Comparison of ENCODE assay signal across 1 cellular context in the genomic region with DNA sequence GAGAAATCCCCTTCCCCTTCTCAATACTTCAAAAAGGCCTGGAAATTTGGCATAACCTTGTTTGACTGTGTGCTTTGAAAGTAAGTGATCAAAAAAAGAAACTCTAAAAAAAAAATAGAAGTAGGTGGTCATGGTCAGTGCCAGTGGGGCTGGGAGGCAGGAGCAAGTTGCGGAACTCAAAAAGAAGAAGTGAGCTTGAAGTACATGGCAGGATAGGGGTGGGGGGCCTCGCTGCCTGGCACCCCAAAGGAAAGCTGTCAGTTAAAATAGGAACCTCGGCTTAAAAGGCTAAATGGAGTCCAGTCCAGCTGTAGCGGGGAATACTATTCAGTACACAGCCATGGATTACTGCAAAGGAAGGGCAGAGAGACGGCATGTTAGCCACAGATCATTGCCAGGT.
TF ChIP-seq lines count a peak whose summit lies in the region.

No MANE protein-coding gene starts in this region.

TF ChIP-seq in HepG2, 621 proteins besides CTCF, POLR2A, EP300 and RAD21:
- TF ChIP-seq, protein P1, sequence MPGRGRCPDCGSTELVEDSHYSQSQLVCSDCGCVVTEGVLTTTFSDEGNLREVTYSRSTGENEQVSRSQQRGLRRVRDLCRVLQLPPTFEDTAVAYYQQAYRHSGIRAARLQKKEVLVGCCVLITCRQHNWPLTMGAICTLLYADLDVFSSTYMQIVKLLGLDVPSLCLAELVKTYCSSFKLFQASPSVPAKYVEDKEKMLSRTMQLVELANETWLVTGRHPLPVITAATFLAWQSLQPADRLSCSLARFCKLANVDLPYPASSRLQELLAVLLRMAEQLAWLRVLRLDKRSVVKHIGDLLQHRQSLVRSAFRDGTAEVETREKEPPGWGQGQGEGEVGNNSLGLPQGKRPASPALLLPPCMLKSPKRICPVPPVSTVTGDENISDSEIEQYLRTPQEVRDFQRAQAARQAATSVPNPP (CRISPR knock-in tag; IDR thresholded peaks at IDR 0.05) = no peak
- TF ChIP-seq ZNF292 (CRISPR knock-in tag; IDR thresholded peaks at IDR 0.05; ENCODE audit: borderline replicate concordance, low read depth) (no peak), ZNF841 (CRISPR knock-in tag; IDR thresholded peaks at IDR 0.05; ENCODE audit: borderline replicate concordance) (no peak), ZFAT (CRISPR knock-in tag; conservative IDR thresholded peaks at IDR 0.05) (no peak), SMAD3 (CRISPR knock-in tag; IDR thresholded peaks at IDR 0.05) (no peak), ZNF619 (CRISPR knock-in tag; IDR thresholded peaks at IDR 0.05) (no peak), ONECUT2 (CRISPR knock-in tag; IDR thresholded peaks at IDR 0.05) (no peak), NFE2L2 (IDR thresholded peaks at IDR 0.05; ENCODE audit: low read length) (no peak), DMAP1 (CRISPR knock-in tag; IDR thresholded peaks at IDR 0.05) (no peak), POLR2AphosphoS2 (IDR thresholded peaks at IDR 0.05; ENCODE audit: low read depth, low read length) (no peak), SRY (CRISPR knock-in tag; IDR thresholded peaks at IDR 0.05) (no peak), ZMYM4 (CRISPR knock-in tag; IDR thresholded peaks at IDR 0.05) (no peak), ZFYVE20 (CRISPR knock-in tag; IDR thresholded peaks at IDR 0.05; ENCODE audit: borderline replicate concordance, low read depth) (no peak), SAP130 (CRISPR knock-in tag; IDR thresholded peaks at IDR 0.05; ENCODE audit: low read depth) (no peak)
- TF ChIP-seq, protein P2, sequence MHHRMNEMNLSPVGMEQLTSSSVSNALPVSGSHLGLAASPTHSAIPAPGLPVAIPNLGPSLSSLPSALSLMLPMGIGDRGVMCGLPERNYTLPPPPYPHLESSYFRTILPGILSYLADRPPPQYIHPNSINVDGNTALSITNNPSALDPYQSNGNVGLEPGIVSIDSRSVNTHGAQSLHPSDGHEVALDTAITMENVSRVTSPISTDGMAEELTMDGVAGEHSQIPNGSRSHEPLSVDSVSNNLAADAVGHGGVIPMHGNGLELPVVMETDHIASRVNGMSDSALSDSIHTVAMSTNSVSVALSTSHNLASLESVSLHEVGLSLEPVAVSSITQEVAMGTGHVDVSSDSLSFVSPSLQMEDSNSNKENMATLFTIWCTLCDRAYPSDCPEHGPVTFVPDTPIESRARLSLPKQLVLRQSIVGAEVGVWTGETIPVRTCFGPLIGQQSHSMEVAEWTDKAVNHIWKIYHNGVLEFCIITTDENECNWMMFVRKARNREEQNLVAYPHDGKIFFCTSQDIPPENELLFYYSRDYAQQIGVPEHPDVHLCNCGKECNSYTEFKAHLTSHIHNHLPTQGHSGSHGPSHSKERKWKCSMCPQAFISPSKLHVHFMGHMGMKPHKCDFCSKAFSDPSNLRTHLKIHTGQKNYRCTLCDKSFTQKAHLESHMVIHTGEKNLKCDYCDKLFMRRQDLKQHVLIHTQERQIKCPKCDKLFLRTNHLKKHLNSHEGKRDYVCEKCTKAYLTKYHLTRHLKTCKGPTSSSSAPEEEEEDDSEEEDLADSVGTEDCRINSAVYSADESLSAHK (CRISPR knock-in tag; IDR thresholded peaks at IDR 0.05; ENCODE audit: borderline replicate concordance) = no peak
- TF ChIP-seq, protein P3, sequence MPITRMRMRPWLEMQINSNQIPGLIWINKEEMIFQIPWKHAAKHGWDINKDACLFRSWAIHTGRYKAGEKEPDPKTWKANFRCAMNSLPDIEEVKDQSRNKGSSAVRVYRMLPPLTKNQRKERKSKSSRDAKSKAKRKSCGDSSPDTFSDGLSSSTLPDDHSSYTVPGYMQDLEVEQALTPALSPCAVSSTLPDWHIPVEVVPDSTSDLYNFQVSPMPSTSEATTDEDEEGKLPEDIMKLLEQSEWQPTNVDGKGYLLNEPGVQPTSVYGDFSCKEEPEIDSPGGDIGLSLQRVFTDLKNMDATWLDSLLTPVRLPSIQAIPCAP (CRISPR knock-in tag; IDR thresholded peaks at IDR 0.05; ENCODE audit: low read depth) = no peak
